In genomic region chr9:96008502-96009222, GRCh38 we compare ENCODE assay signal across 1 cellular context.
TF ChIP-seq lines count a peak whose summit lies in the region.

No MANE protein-coding gene starts in this region.

TF ChIP-seq in liver, 16 proteins besides CTCF, POLR2A, EP300 and RAD21 (continued from another document):
- no peak for TF ChIP-seq REST (IDR thresholded peaks at IDR 0.05)
- peak; percentile 87 for TF ChIP-seq ATF3 (IDR thresholded peaks at IDR 0.05)
TF ChIP-seq in liver: peak in this region for 11.
